1 cellular context compared by ENCODE assay signal in genomic region chr1:58874757-58875755, GRCh38.
A peak's percentile ranks its signal among the peaks of the same experiment; 100 is the strongest.
TF ChIP-seq lines count a peak whose summit lies in the region.

No MANE protein-coding gene starts in this region.

TF ChIP-seq in GM23338, 12 proteins besides CTCF, POLR2A, EP300 and RAD21:
- TF ChIP-seq ZNF462 (CRISPR knock-in tag; IDR thresholded peaks at IDR 0.05) (0 out of 2 replicates have a peak, but pooled peaks have one; percentile 22), STAT1 (IDR thresholded peaks at IDR 0.05; ENCODE audit: unreplicated experiment) (no peak)
